8 cellular contexts compared by ENCODE assay signal in genomic region chr22:42090596-42091445, GRCh38. TPM values are rescaled to one million over a fixed set of nuclear protein-coding genes. Genes with fewer than 3 reads are reported as not detected.
DNase-seq lines count a peak whose midpoint lies in the region; ATAC-seq and TF ChIP-seq lines count a peak whose summit lies in the region.

NDUFA6 (minus strand) TSS chr22:42090772; CDS start chr22:42090744, 28 bp downstream.

- no peaks in the 10 kb centered on the region for H3K9me3 ChIP-seq in liver (ENCODE audit: control insufficient read depth in 4 of 4, low read length in 3 of 4)

- peak within 1 kb of the TSS; percentile 73 to 96 (median 82) for H3K4me3 ChIP-seq in liver (ENCODE audit: low read depth in 1 of 3, low read length in 3 of 3)

- H3K4me1 ChIP-seq in liver (ENCODE audit: control insufficient read depth in 4 of 4, insufficient read depth in 4 of 4, low read length in 3 of 4), result peaks cover 2 to 16% (median 14%) of the 10 kb centered on the region in 4 donors

- H3K4me1 Mint-ChIP-seq in CD14-positive monocyte, result peaks cover 21% of the 10 kb centered on the region

- H3K36me3 Mint-ChIP-seq in CD14-positive monocyte, result peaks cover 21 to 26% of the 10 kb centered on the region in 2 donors

- TF ChIP-seq RAD21 in liver (IDR thresholded peaks at IDR 0.05), result peak; percentile 91 to 92

- peaks cover 0 to 3% (median 2%) of the 10 kb centered on the region in 7 donors for H3K9me3 Mint-ChIP-seq in CD14-positive monocyte

- intact Hi-C loops in CD14-positive monocyte (cut with micrococcal nuclease), result loop anchor here (5.0 to 10.0 kb wide), 3 partner anchors 346 to 396 kb away; partner anchors contain the start of gene MEI1 (in 1 of the 2)

- H3K27ac ChIP-seq in liver (ENCODE audit: low read depth in 1 of 2, low read length in 2 of 2), result peak within 1 kb of the TSS; percentile 90 to 98

- under 1% methylated on average over 70 of the region's 70 CpGs for WGBS in liver

- DNase-seq in CD14-positive monocyte (ENCODE audit: low spot score) (peak; percentile 99), NCI-H774 (lab: John Stamatoyannopoulos, UW) (peak; percentile 94), dermis microvascular lymphatic vessel endothelial cell (ENCODE audit: low read depth in 2 of 2) (peak; percentile 98 to 99)
- peak; percentile 96 to 98 for DNase-seq in activated CD4-positive, alpha-beta T cell treated with anti-CD3 and anti-CD28 coated beads, Interleukin-2, amount 50 U/mL, for 48 hours
- DNase-seq in stimulated activated CD4-positive, alpha-beta T cell treated with anti-CD3 and anti-CD28 coated beads, Interleukin-4, amount 100 ng/mL, for 4 hours, result peak; percentile 95 to 99

- peak within 1 kb of the TSS; percentile 97 to 99 (median 99) for H3K27ac Mint-ChIP-seq in CD14-positive monocyte

- no peaks in the 10 kb centered on the region for H3K27me3 ChIP-seq in liver (ENCODE audit: control insufficient read depth in 4 of 4, insufficient read depth in 4 of 4, low read length in 3 of 4)

- peak within 1 kb of the TSS; percentile 81 to 90 for H3K9ac ChIP-seq in liver (ENCODE audit: low read depth in 1 of 2, low read length in 2 of 2)

- TF ChIP-seq CTCF in CD14-positive monocyte (IDR thresholded peaks at IDR 0.05) (peak; percentile 87), liver (IDR thresholded peaks at IDR 0.05; ENCODE audit: low read depth, low read length, missing input control) (peak; percentile 87)

- H3K4me3 Mint-ChIP-seq in CD14-positive monocyte, result peak within 1 kb of the TSS; percentile 94 to 97

- peaks cover 0 to 1% (median 0%) of the 10 kb centered on the region in 3 donors for H3K27me3 Mint-ChIP-seq in CD14-positive monocyte (ENCODE audit: low read depth in 3 of 3)

- ATAC-seq in GM19372 (IDR thresholded peaks at IDR 0.05; ENCODE audit: low read depth, unreplicated experiment) (peak; percentile 96), HG03565 (IDR thresholded peaks at IDR 0.05; ENCODE audit: unreplicated experiment) (peak; percentile 94)

- peaks cover 0 to 13% (median 10%) of the 10 kb centered on the region in 4 donors for H3K36me3 ChIP-seq in liver (ENCODE audit: control insufficient read depth in 4 of 4, insufficient read depth in 3 of 4, low read depth in 1 of 4, low read length in 3 of 4)

TF ChIP-seq in liver, 16 proteins besides CTCF, POLR2A, EP300 and RAD21:
- TF ChIP-seq ATF3 (IDR thresholded peaks at IDR 0.05) (no peak), ZBTB33 (IDR thresholded peaks at IDR 0.05) (peak; percentile 64), NR2F2 (IDR thresholded peaks at IDR 0.05) (peak; percentile 91), FOXA1 (IDR thresholded peaks at IDR 0.05) (peak; percentile 63), JUND (IDR thresholded peaks at IDR 0.05) (peak; percentile 12 to 42), RXRA (IDR thresholded peaks at IDR 0.05) (peak; percentile 54 to 56), FOXA2 (IDR thresholded peaks at IDR 0.05) (no peak), TAF1 (conservative IDR thresholded peaks at IDR 0.05) (peak; percentile 80), REST (IDR thresholded peaks at IDR 0.05) (peak; percentile 81), EGR1 (IDR thresholded peaks at IDR 0.05; ENCODE audit: low read depth in 2 of 2) (peak; percentile 48 to 98), SP1 (IDR thresholded peaks at IDR 0.05) (peak; percentile 94), HNF4A (conservative IDR thresholded peaks at IDR 0.05) (peak; percentile 83 to 84), MAX (IDR thresholded peaks at IDR 0.05) (peak; percentile 93), GABPA (IDR thresholded peaks at IDR 0.05 in 1 of 2, conservative IDR thresholded peaks at IDR 0.05 in 1 of 2) (peak in 1 of 2 donors; percentile 41), YY1 (IDR thresholded peaks at IDR 0.05) (peak; percentile 99), HNF4G (IDR thresholded peaks at IDR 0.05) (peak; percentile 78)

RNA-seq across cellular contexts. Expression of gene NDUFA6, which starts in this region (rescaled TPM):
- 100 to 1,000 TPM; 138 to 167 TPM for polyA plus RNA-seq in CD14-positive monocyte
- total RNA-seq in dermis microvascular lymphatic vessel endothelial cell, result 35.7 and 45.6 TPM in 2 replicates
- total RNA-seq in liver, result 10 to 100 TPM; 43.7 to 45.4 TPM
- 100 to 1,000 TPM in 1 of 2 donors, 10 to 100 TPM in 1; 67.7 to 235 TPM for polyA plus RNA-seq in liver

Comparison
In these comparisons a context has a peak if more than half of its experiments do, and no peak if none do; other contexts are left out.
1. Peak in every context shown above with its lines: DNase-seq, ATAC-seq, H3K4me3 ChIP-seq and H3K27ac ChIP-seq.